ENCODE assay signal across 13 cellular contexts in the genomic region with DNA sequence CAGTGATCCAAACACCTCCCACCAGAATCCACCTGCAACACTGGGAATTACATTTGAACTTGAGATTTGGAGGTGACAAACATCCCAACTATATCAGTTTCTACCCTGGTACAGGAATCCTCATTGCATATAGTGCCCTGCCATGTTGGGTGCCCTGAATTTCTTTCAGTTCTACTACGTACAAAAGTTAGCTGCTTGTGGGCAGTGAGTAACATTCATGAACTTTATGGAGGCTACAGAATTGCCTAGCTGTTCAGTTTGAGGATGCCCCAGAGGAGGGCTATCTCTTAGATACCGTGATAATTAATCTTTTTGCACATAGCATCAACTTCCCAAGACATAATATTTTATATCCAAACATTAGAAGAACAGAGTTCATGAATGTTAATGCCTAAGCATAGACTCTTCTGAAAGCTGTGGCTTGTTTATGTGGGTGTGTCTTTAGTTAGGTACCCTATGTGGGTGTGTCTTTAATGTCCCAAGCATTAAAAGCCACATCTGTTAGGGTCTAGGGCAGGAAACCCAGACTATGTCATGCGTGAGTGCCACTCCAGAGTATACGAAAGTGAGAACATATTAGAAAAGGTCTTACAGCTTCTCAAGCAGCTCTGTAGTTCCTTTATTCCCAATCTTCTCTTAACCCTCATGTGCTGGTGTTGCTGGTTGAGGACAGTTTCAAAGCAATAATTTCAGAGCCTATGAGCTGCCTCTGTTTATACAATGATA. TPM values are rescaled to one million over a fixed set of nuclear protein-coding genes. Genes with fewer than 3 reads are reported as not detected.
A peak's percentile ranks its signal among the peaks of the same experiment; 100 is the strongest.
DNase-seq lines count a peak whose midpoint lies in the region; ATAC-seq and TF ChIP-seq lines count a peak whose summit lies in the region.
"Had no signal": no experiment of that assay in that cellular context is flagged by ENCODE, and none has a peak within 500 bp of the region (broad histone marks: within the 10 kb centered on the region; RNA-seq: fewer than 3 reads in every experiment).

No MANE protein-coding gene starts in this region.

- no peaks in the 10 kb centered on the region for H3K27me3 Mint-ChIP-seq in activated CD8-positive, alpha-beta T cell treated with anti-CD3 and anti-CD28 coated beads for 36 hours
- H3K27me3 Mint-ChIP-seq in activated CD8-positive, alpha-beta T cell treated with anti-CD3 and anti-CD28 coated beads, Interleukin-2, amount 10 ng/mL, durations not matched to agents 7 days and 5 days (ENCODE audit: low read depth): peaks cover 6% of the 10 kb centered on the region
- no peaks in the 10 kb centered on the region for H3K27me3 Mint-ChIP-seq in stimulated activated naive CD8-positive, alpha-beta T cell treated with anti-CD3 and anti-CD28 coated beads, Interleukin-15, amount 100 ng/mL, for 72 hours

- peaks cover 18% of the 10 kb centered on the region for H3K4me1 Mint-ChIP-seq in activated CD8-positive, alpha-beta T cell treated with anti-CD3 and anti-CD28 coated beads for 36 hours (ENCODE audit: low read depth)
- H3K4me1 Mint-ChIP-seq in activated CD8-positive, alpha-beta T cell treated with anti-CD3 and anti-CD28 coated beads, Interleukin-2, amount 10 ng/mL, durations not matched to agents 7 days and 5 days (ENCODE audit: low read depth): peaks cover 12% of the 10 kb centered on the region
- H3K4me1 Mint-ChIP-seq in stimulated activated naive CD8-positive, alpha-beta T cell treated with anti-CD3 and anti-CD28 coated beads, Interleukin-15, amount 100 ng/mL, for 72 hours: peaks cover 19% of the 10 kb centered on the region

- POLR2A ChIA-PET in activated CD8-positive, alpha-beta T cell treated with anti-CD3 and anti-CD28 coated beads for 36 hours (lab: Charles Lee): no interaction called here
- POLR2A ChIA-PET in activated CD8-positive, alpha-beta T cell treated with anti-CD3 and anti-CD28 coated beads, Interleukin-2, amount 10 ng/mL, durations not matched to agents 7 days and 5 days (lab: Charles Lee): no interaction called here

- DNase-seq in activated CD8-positive, alpha-beta T cell treated with anti-CD3 and anti-CD28 coated beads for 36 hours: no peak
- DNase-seq in activated CD8-positive, alpha-beta T cell treated with anti-CD3 and anti-CD28 coated beads, Interleukin-2, amount 10 ng/mL, durations not matched to agents 7 days and 5 days: no peak
- DNase-seq in stimulated activated naive CD8-positive, alpha-beta T cell treated with anti-CD3 and anti-CD28 coated beads, Interleukin-15, amount 100 ng/mL, for 72 hours: no peak
- DNase-seq in KG1 (lab: John Stamatoyannopoulos, UW) (no peak), left ventricle myocardium superior (no peak), T1000 (lab: John Stamatoyannopoulos, UW) (no peak)
- DNase-seq: activated effector memory CD4-positive, alpha-beta T cell treated with Interleukin-2 at 50 U/mL for 16 hours; GOT3; pancreas had no signal

- CTCF ChIA-PET in activated CD8-positive, alpha-beta T cell treated with anti-CD3 and anti-CD28 coated beads for 36 hours (lab: Charles Lee): interaction anchor here (1.0 kb wide), 1 partner anchor 29 kb away, joined by 4 read pairs; no protein-coding TSS in a partner anchor
- CTCF ChIA-PET in activated CD8-positive, alpha-beta T cell treated with anti-CD3 and anti-CD28 coated beads, Interleukin-2, amount 10 ng/mL, durations not matched to agents 7 days and 5 days (lab: Charles Lee): no interaction called here

- H3K4me3 Mint-ChIP-seq in activated CD8-positive, alpha-beta T cell treated with anti-CD3 and anti-CD28 coated beads for 36 hours: no peak overlapping the region
- no peak overlapping the region for H3K4me3 Mint-ChIP-seq in activated CD8-positive, alpha-beta T cell treated with anti-CD3 and anti-CD28 coated beads, Interleukin-2, amount 10 ng/mL, durations not matched to agents 7 days and 5 days
- H3K4me3 Mint-ChIP-seq in stimulated activated naive CD8-positive, alpha-beta T cell treated with anti-CD3 and anti-CD28 coated beads, Interleukin-15, amount 100 ng/mL, for 72 hours: no peak overlapping the region

- ATAC-seq in activated CD8-positive, alpha-beta T cell treated with anti-CD3 and anti-CD28 coated beads for 36 hours: peak; percentile 53
- no peak for ATAC-seq in activated CD8-positive, alpha-beta T cell treated with anti-CD3 and anti-CD28 coated beads, Interleukin-2, amount 10 ng/mL, durations not matched to agents 7 days and 5 days
- ATAC-seq in HG02623 (IDR thresholded peaks at IDR 0.05; ENCODE audit: unreplicated experiment) (peak; percentile 87), HG03442 (IDR thresholded peaks at IDR 0.05; ENCODE audit: unreplicated experiment) (peak; percentile 83), left ventricle myocardium superior (no peak)
- peak; percentile 65 for ATAC-seq in stimulated activated naive CD8-positive, alpha-beta T cell treated with anti-CD3 and anti-CD28 coated beads, Interleukin-15, amount 100 ng/mL, for 72 hours
- ATAC-seq: left lobe of liver, pancreas, Right ventricle myocardium inferior had no signal

- no peaks in the 10 kb centered on the region for H3K9me3 Mint-ChIP-seq in activated CD8-positive, alpha-beta T cell treated with anti-CD3 and anti-CD28 coated beads for 36 hours
- no peaks in the 10 kb centered on the region for H3K9me3 Mint-ChIP-seq in activated CD8-positive, alpha-beta T cell treated with anti-CD3 and anti-CD28 coated beads, Interleukin-2, amount 10 ng/mL, durations not matched to agents 7 days and 5 days (ENCODE audit: insufficient read depth)
- no peaks in the 10 kb centered on the region for H3K9me3 Mint-ChIP-seq in stimulated activated naive CD8-positive, alpha-beta T cell treated with anti-CD3 and anti-CD28 coated beads, Interleukin-15, amount 100 ng/mL, for 72 hours

- no peaks in the 10 kb centered on the region for H3K36me3 Mint-ChIP-seq in activated CD8-positive, alpha-beta T cell treated with anti-CD3 and anti-CD28 coated beads for 36 hours (ENCODE audit: low read depth)
- H3K36me3 Mint-ChIP-seq in activated CD8-positive, alpha-beta T cell treated with anti-CD3 and anti-CD28 coated beads, Interleukin-2, amount 10 ng/mL, durations not matched to agents 7 days and 5 days (ENCODE audit: low read depth): no peaks in the 10 kb centered on the region

- H3K27ac Mint-ChIP-seq in activated CD8-positive, alpha-beta T cell treated with anti-CD3 and anti-CD28 coated beads for 36 hours: no peak overlapping the region
- no peak overlapping the region for H3K27ac Mint-ChIP-seq in activated CD8-positive, alpha-beta T cell treated with anti-CD3 and anti-CD28 coated beads, Interleukin-2, amount 10 ng/mL, durations not matched to agents 7 days and 5 days
- no peak overlapping the region for H3K27ac Mint-ChIP-seq in stimulated activated naive CD8-positive, alpha-beta T cell treated with anti-CD3 and anti-CD28 coated beads, Interleukin-15, amount 100 ng/mL, for 72 hours

- TF ChIP-seq CTCF in activated CD8-positive, alpha-beta T cell treated with anti-CD3 and anti-CD28 coated beads for 36 hours (IDR thresholded peaks at IDR 0.05): no peak

- intact Hi-C loops in activated CD8-positive, alpha-beta T cell treated with anti-CD3 and anti-CD28 coated beads for 36 hours (cut with micrococcal nuclease): no loop called here
- intact Hi-C loops in left ventricle myocardium superior (cut with micrococcal nuclease): no loop called here

RNA-seq across cellular contexts. Expression of gene CHD1, which starts 47.0 kb away (rescaled TPM):
- total RNA-seq in activated CD8-positive, alpha-beta T cell treated with anti-CD3 and anti-CD28 coated beads for 36 hours: 10 to 100 TPM; 52.0 to 52.8 TPM
- total RNA-seq in activated CD8-positive, alpha-beta T cell treated with anti-CD3 and anti-CD28 coated beads, Interleukin-2, amount 10 ng/mL, durations not matched to agents 7 days and 5 days: 10 to 100 TPM; 44.5 to 46.0 TPM
- 11.5 TPM for total RNA-seq in left ventricle myocardium superior

Comparison
In these comparisons a context has a peak if more than half of its experiments do, and no peak if none do; other contexts are left out.
1. ATAC-seq: peak in activated CD8-positive, alpha-beta T cell treated with anti-CD3 and anti-CD28 coated beads for 36 hours (single experiment), HG02623 (single experiment), HG03442 (single experiment) and stimulated activated naive CD8-positive, alpha-beta T cell treated with anti-CD3 and anti-CD28 coated beads, Interleukin-15, amount 100 ng/mL, for 72 hours (single experiment); none in activated CD8-positive, alpha-beta T cell treated with anti-CD3 and anti-CD28 coated beads, Interleukin-2, amount 10 ng/mL, durations not matched to agents 7 days and 5 days (single experiment) and left ventricle myocardium superior (single experiment).